In genomic region chr17:47325176-47325575, GRCh38 we compare ENCODE assay signal across 11 cellular contexts. TPM values are rescaled to one million over a fixed set of nuclear protein-coding genes. Genes with fewer than 3 reads are reported as not detected.
DNase-seq lines count a peak whose midpoint lies in the region; FAIRE-seq and TF ChIP-seq lines count a peak whose summit lies in the region.
"Had no signal": no experiment of that assay in that cellular context is flagged by ENCODE, and none has a peak within 500 bp of the region (broad histone marks: within the 10 kb centered on the region; RNA-seq: fewer than 3 reads in every experiment).

No MANE protein-coding gene starts in this region.

- H3K4me3 Mint-ChIP-seq in activated naive CD4-positive, alpha-beta T cell treated with anti-CD3 and anti-CD28 coated beads, Interleukin-2, amount 10 ng/mL, durations not matched to agents 7 days and 5 days: peak overlapping the region; percentile 99

- POLR2A ChIA-PET in OCI-LY7 (lab: Charles Lee) (no interaction called here), H1 (lab: Charles Lee; ENCODE audit: partially characterized antibody) (interaction anchor here (1.2 to 1.8 kb wide), 3 partner anchors 8 to 325 kb away, joined by 3 to 5 read pairs (median 5); no protein-coding TSS in a partner anchor)

- peak overlapping the region; percentile 30 for H4K91ac ChIP-seq in H1 (replicated peaks; ENCODE audit: insufficient read length, low read length)

- H3K36me3 Mint-ChIP-seq in activated naive CD4-positive, alpha-beta T cell treated with anti-CD3 and anti-CD28 coated beads, Interleukin-2, amount 10 ng/mL, durations not matched to agents 7 days and 5 days: peaks cover 3% of the 10 kb centered on the region

- no peak overlapping the region for H3K56ac ChIP-seq in H1 (replicated peaks; ENCODE audit: insufficient read length, low read depth, low read length)

- 89% methylated on average over 1 of the region's 1 CpG; no CpG with 5 or more reads in 1 of the 2 experiments for WGBS in H1 (ENCODE audit: extremely low coverage in 1 of 2, insufficient coverage in 1 of 2, insufficient read length in 1 of 2, insufficient replicate concordance in 2 of 2, low coverage in 1 of 2, low lambda C conversion rate in 2 of 2, missing lambda C conversion rate in 1 of 2), 2 experiments
- 77 to 90% methylated on average over 1 of the region's 1 CpG for WGBS in testis, 2 donors

- H2AK5ac ChIP-seq in H1 (ENCODE audit: low read depth, low read length): 0 out of 2 replicates have a peak overlapping the region, but pooled peaks have one; percentile 19

- peaks cover 39% of the 10 kb centered on the region for H3K27me3 Mint-ChIP-seq in activated naive CD4-positive, alpha-beta T cell treated with anti-CD3 and anti-CD28 coated beads, Interleukin-2, amount 10 ng/mL, durations not matched to agents 7 days and 5 days

- no peak overlapping the region for H3K14ac ChIP-seq in H1 (ENCODE audit: insufficient read length)

- intact Hi-C loops in OCI-LY7 (cut with micrococcal nuclease; ENCODE audit: unreplicated experiment): no loop called here
- intact Hi-C loops in testis (cut with DNase I; ENCODE audit: low total_unique reads): no loop called here

- H4K5ac ChIP-seq in H1 (ENCODE audit: insufficient read length, low read depth, low read length): no peak overlapping the region

- H3K27ac Mint-ChIP-seq in activated naive CD4-positive, alpha-beta T cell treated with anti-CD3 and anti-CD28 coated beads, Interleukin-2, amount 10 ng/mL, durations not matched to agents 7 days and 5 days: peak overlapping the region; percentile 12

- H3K9me3 Mint-ChIP-seq in activated naive CD4-positive, alpha-beta T cell treated with anti-CD3 and anti-CD28 coated beads, Interleukin-2, amount 10 ng/mL, durations not matched to agents 7 days and 5 days: no peaks in the 10 kb centered on the region

- BruUV-seq in OCI-LY7 (replicated peaks; lab: Mats Ljungman, UMichigan): no TSS peak

- H3K4me1 Mint-ChIP-seq in activated naive CD4-positive, alpha-beta T cell treated with anti-CD3 and anti-CD28 coated beads, Interleukin-2, amount 10 ng/mL, durations not matched to agents 7 days and 5 days: peaks cover 25% of the 10 kb centered on the region

- FAIRE-seq in H1 (lab: Jason Lieb, UNC) (no peak), GM12892 (lab: Jason Lieb, UNC) (no peak)

- H3K79me1 ChIP-seq in H1 (ENCODE audit: low read depth, low read length): no peaks in the 10 kb centered on the region; the same call in 1 of the 2 replicates

- H3K27me3 ChIP-seq in H1 (replicated peaks in 1 of 4; ENCODE audit: control insufficient read depth in 3 of 4, extremely low read depth in 1 of 4, insufficient read depth in 3 of 4, low read length in 3 of 4): peaks cover 0 to 13% (median 4%) of the 10 kb centered on the region in 4 experiments; a peak in 4 of 7 replicates
- no peaks in the 10 kb centered on the region for H3K27me3 ChIP-seq in testis
- no peaks in the 10 kb centered on the region for H3K27me3 ChIP-seq in WERI-Rb-1 (ENCODE audit: insufficient read depth, low read depth, severe bottlenecking)
- H3K27me3 ChIP-seq: breast epithelium had no signal

- TF ChIP-seq EP300 in H1 (IDR thresholded peaks at IDR 0.05; ENCODE audit: borderline replicate concordance in 1 of 2, low read depth in 2 of 2, low read length in 2 of 2): no peak

- CTCF ChIA-PET in activated naive CD4-positive, alpha-beta T cell treated with anti-CD3 and anti-CD28 coated beads, Interleukin-2, amount 10 ng/mL, durations not matched to agents 7 days and 5 days (lab: Charles Lee): interaction anchor here (0.6 kb wide), 1 partner anchor 15 kb away, joined by 5 read pairs; no protein-coding TSS in a partner anchor
- CTCF ChIA-PET in OCI-LY7 (lab: Charles Lee; ENCODE audit: unreplicated experiment): no interaction called here
- CTCF ChIA-PET in H1 (lab: Charles Lee; ENCODE audit: partially characterized antibody): interaction anchor here (0.7 to 3.1 kb wide), 4 partner anchors 10 to 118 kb away, joined by 3 to 13 read pairs (median 6); no protein-coding TSS in a partner anchor

- no peaks in the 10 kb centered on the region for H3K36me3 ChIP-seq in OCI-LY7 (ENCODE audit: insufficient read depth, low read length)
- H3K36me3 ChIP-seq in H1 (ENCODE audit: control insufficient read depth in 2 of 4, insufficient read depth in 4 of 4, low read length in 3 of 4): no peaks in the 10 kb centered on the region
- no peaks in the 10 kb centered on the region for H3K36me3 ChIP-seq in testis (ENCODE audit: low read depth, missing control alignments)
- H3K36me3 ChIP-seq in WERI-Rb-1: no peaks in the 10 kb centered on the region
- H3K36me3 ChIP-seq: breast epithelium had no signal

- H3K9me3 ChIP-seq in OCI-LY7 (ENCODE audit: low read length) (peaks cover 11% of the 10 kb centered on the region; the same call in 1 of the 2 replicates), H1 (ENCODE audit: insufficient read depth in 2 of 2, low read depth in 1 of 2, low read length in 1 of 2) (peaks cover 0 to 4% of the 10 kb centered on the region in 2 experiments; a peak in 1 of 4 replicates), testis (no peaks in the 10 kb centered on the region), WERI-Rb-1 (ENCODE audit: severe bottlenecking) (peaks cover 10% of the 10 kb centered on the region)
- H3K9me3 ChIP-seq: breast epithelium had no signal

- H3K4ac ChIP-seq in H1 (replicated peaks; ENCODE audit: insufficient read length, low read depth, low read length): no peak overlapping the region

- no peak overlapping the region for H2BK120ac ChIP-seq in H1 (replicated peaks; ENCODE audit: low read depth, low read length)

- H3K9ac ChIP-seq in H1 (replicated peaks in 1 of 4; ENCODE audit: extremely low read depth in 1 of 4, low read depth in 3 of 4, low read length in 3 of 4): no peak overlapping the region

- no peak overlapping the region for H2BK5ac ChIP-seq in H1 (ENCODE audit: low read depth, low read length)

- no peak overlapping the region for H3K23ac ChIP-seq in H1 (ENCODE audit: insufficient read length)

- H3K27ac ChIP-seq in OCI-LY7 (ENCODE audit: low read depth, low read length, poor library complexity, severe bottlenecking): no peak overlapping the region
- no peak overlapping the region for H3K27ac ChIP-seq in H1 (ENCODE audit: low read depth, low read length)
- H3K27ac ChIP-seq in testis: no peak overlapping the region
- no peak overlapping the region for H3K27ac ChIP-seq in WERI-Rb-1
- H3K27ac ChIP-seq: PC-9 had no signal

- TF ChIP-seq CTCF in OCI-LY7 (conservative IDR thresholded peaks at IDR 0.05; ENCODE audit: low read length) (no peak), H1 (IDR thresholded peaks at IDR 0.05; ENCODE audit: control extremely low read depth in 1 of 3, insufficient read depth in 1 of 3, low read depth in 1 of 3, low read length in 3 of 3) (no peak), testis (IDR thresholded peaks at IDR 0.05) (no peak), WERI-Rb-1 (IDR thresholded peaks at IDR 0.05; ENCODE audit: low read depth, low read length) (no peak)

- no peak overlapping the region for H2BK15ac ChIP-seq in H1 (ENCODE audit: low read length)

- no peaks in the 10 kb centered on the region for H3K9me2 ChIP-seq in OCI-LY7 (ENCODE audit: insufficient read depth, low read length)

- no peak overlapping the region for H4K8ac ChIP-seq in H1 (ENCODE audit: extremely low read depth, insufficient read depth, low read length)

- H3K4me3 ChIP-seq in OCI-LY7 (ENCODE audit: low read depth, low read length, poor library complexity, severe bottlenecking): peak overlapping the region; percentile 73
- H3K4me3 ChIP-seq in H1 (ENCODE audit: extremely low read depth in 1 of 4, insufficient read depth in 2 of 4, low read depth in 3 of 4, low read length in 4 of 4): no peak overlapping the region
- peak overlapping the region; percentile 76 to 81 for H3K4me3 ChIP-seq in testis
- H3K4me3 ChIP-seq in WERI-Rb-1 (ENCODE audit: low read depth, low read length): no peak overlapping the region
- H3K4me3 ChIP-seq: PC-9 had no signal

- H3K4me2 ChIP-seq in OCI-LY7 (ENCODE audit: low read length) (peak overlapping the region; percentile 96), H1 (ENCODE audit: insufficient read depth in 1 of 2, low read depth in 2 of 2, low read length in 2 of 2) (peak overlapping the region in 1 of 2 experiments; percentile 98; a peak in 1 of 4 replicates)
- H3K4me2 ChIP-seq: PC-9 had no signal

- H2AFZ ChIP-seq in OCI-LY7 (ENCODE audit: low read length): peak overlapping the region; percentile 95; the same call in 1 of the 2 replicates
- no peak overlapping the region for H2AFZ ChIP-seq in H1 (ENCODE audit: low read length)
- H2AFZ ChIP-seq: PC-9 had no signal

- H2BK20ac ChIP-seq in H1 (ENCODE audit: low read length): no peak overlapping the region

- no peaks in the 10 kb centered on the region for H4K20me1 ChIP-seq in OCI-LY7 (ENCODE audit: insufficient read depth, low read length)
- H4K20me1 ChIP-seq in H1 (replicated peaks in 1 of 2; ENCODE audit: control insufficient read depth in 1 of 2, insufficient read depth in 2 of 2, low read length in 2 of 2): no peaks in the 10 kb centered on the region

- H3K18ac ChIP-seq in H1 (ENCODE audit: extremely low read depth, low read length): no peak overlapping the region

- TF ChIP-seq RAD21 in H1 (IDR thresholded peaks at IDR 0.05 in 1 of 2, conservative IDR thresholded peaks at IDR 0.05 in 1 of 2; ENCODE audit: low read depth in 2 of 2, low read length in 2 of 2): no peak

- no peak overlapping the region for H2BK12ac ChIP-seq in H1 (ENCODE audit: low read depth, low read length)

- H3K4me1 ChIP-seq in OCI-LY7 (ENCODE audit: insufficient read depth, low read length, poor library complexity, severe bottlenecking) (peaks cover 22% of the 10 kb centered on the region), H1 (replicated peaks in 1 of 4; ENCODE audit: control insufficient read depth in 3 of 4, insufficient read depth in 4 of 4, low read length in 3 of 4) (peaks cover 0 to 2% (median 0%) of the 10 kb centered on the region in 4 experiments; a peak in 2 of 7 replicates), testis (no peaks in the 10 kb centered on the region)
- H3K4me1 ChIP-seq: breast epithelium had no signal

- no peak for DNase-seq in activated naive CD4-positive, alpha-beta T cell treated with anti-CD3 and anti-CD28 coated beads, Interleukin-2, amount 10 ng/mL, durations not matched to agents 7 days and 5 days
- DNase-seq in activated naive CD4-positive, alpha-beta T cell treated with anti-CD3 and anti-CD28 coated beads, Interleukin-2, amount 50 U/mL, for 16 hours: no peak
- DNase-seq in OCI-LY7 (ENCODE audit: low spot score) (peak; percentile 4), H1 (ENCODE audit: low read depth in 1 of 2, low spot score in 2 of 2) (no peak), testis (no peak), WERI-Rb-1 (no peak), GM12892 (ENCODE audit: insufficient read length) (no peak), Kasumi-1 (lab: John Stamatoyannopoulos, UW) (no peak)
- DNase-seq: NCI-H2171 treated with DMSO at 0.1 percent for 48 hours had no signal

- H3K79me2 ChIP-seq in OCI-LY7 (ENCODE audit: insufficient read depth, low read depth, low read length): no peaks in the 10 kb centered on the region
- no peaks in the 10 kb centered on the region for H3K79me2 ChIP-seq in H1 (ENCODE audit: control insufficient read depth in 1 of 2, insufficient read depth in 2 of 2, low read length in 2 of 2)

- H3K23me2 ChIP-seq in H1 (ENCODE audit: low read depth, low read length): peaks cover 5% of the 10 kb centered on the region

- TF ChIP-seq POLR2A in H1 (IDR thresholded peaks at IDR 0.05; ENCODE audit: control extremely low read depth in 1 of 2, low read depth in 2 of 2, low read length in 2 of 2): no peak
- TF ChIP-seq POLR2A in testis (IDR thresholded peaks at IDR 0.05): no peak
- TF ChIP-seq POLR2A in GM12892 (IDR thresholded peaks at IDR 0.05; ENCODE audit: low read depth, low read length): no peak

RNA-seq across cellular contexts. Expression of gene EFCAB13, which starts 1.4 kb away (rescaled TPM):
- 4.5 TPM in 2 replicates for total RNA-seq in OCI-LY7 (2014; rRNA removed; shearing (Covaris generic))
- total RNA-seq in OCI-LY7 (2022) (5.3 and 9.1 TPM in 2 replicates), testis (10 to 100 TPM; 23.2 to 37.7 TPM)
- 1.3 and 2.0 TPM in 2 replicates for total RNA-seq in H1 (2021; fragmentation: NEBNext Ultra II Directional; extraction: Animal tissue kit (Norgen Biotek cat#: 25700))
- polyA plus RNA-seq in H1 (2011; rRNA removed) (0.12 and 0.47 TPM in 2 replicates), testis (ENCODE audit: insufficient read depth, low read depth, low replicate concordance) (22.9 TPM)
- polyA plus RNA-seq in H1 (2011; cell fraction: cytosol; rRNA removed): 0.53 TPM
- polyA plus RNA-seq in H1 (2011; cell fraction: nucleus; rRNA removed): 0.53 TPM
- polyA plus RNA-seq in H1 (2012, experiment 1 of 2): 0.71 to 2.0 TPM (median 1.2 TPM) in 4 replicates
- not detected for polyA plus RNA-seq in H1 (2012, experiment 2 of 2)
- polyA plus RNA-seq in H1 (2013, experiment 1 of 2): 1.0 TPM
- 0.75 TPM for polyA plus RNA-seq in H1 (2013, experiment 2 of 2)
- polyA minus RNA-seq in H1 (2011; rRNA and poly(A)+ RNA removed): 0.95 and 1.2 TPM in 2 replicates
- polyA minus RNA-seq in H1 (2011; cell fraction: cytosol; rRNA and poly(A)+ RNA removed): 2.2 TPM
- polyA minus RNA-seq in H1 (2011; cell fraction: nucleus; rRNA and poly(A)+ RNA removed): 3.2 TPM
- polyA plus RNA-seq in GM12892 (2012; ENCODE audit: missing spikeins): 4.5 TPM

Comparison
In these comparisons a context has a peak if more than half of its experiments do, and no peak if none do; other contexts are left out.
1. H3K4me3 ChIP-seq: peak in OCI-LY7 (single experiment) and testis (2 of 2); none in H1 (0 of 4) and WERI-Rb-1 (single experiment).